8 cellular contexts compared by ENCODE assay signal in the genomic region with DNA sequence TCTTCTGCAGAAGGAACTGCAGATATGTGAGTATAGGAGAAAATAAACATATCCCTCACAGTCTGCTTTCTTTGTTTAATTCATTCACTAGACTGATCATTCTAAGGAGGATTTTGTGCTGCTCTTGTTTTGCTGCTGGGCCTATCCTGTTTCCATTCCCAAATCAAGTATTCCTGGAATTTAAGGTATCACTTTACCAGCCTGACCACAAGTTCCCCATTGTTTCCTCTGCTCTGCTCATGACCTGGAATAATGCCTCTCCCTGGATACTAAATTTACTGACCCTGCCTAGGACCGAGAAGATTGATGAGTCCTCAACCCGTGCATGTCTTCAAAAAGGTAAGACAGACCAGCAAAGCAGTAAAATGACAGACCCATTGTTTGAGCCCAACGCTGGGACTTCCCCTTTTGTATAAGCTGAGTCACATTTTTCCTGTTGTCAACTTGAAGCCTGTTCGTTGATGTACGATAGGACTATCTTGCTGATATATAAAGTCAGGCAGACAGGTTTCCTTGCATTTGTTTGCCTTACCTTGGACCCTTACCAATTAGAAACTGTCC.
A peak's percentile ranks its signal among the peaks of the same experiment; 100 is the strongest.
DNase-seq lines count a peak whose midpoint lies in the region; ATAC-seq lines count a peak whose summit lies in the region.

No MANE protein-coding gene starts in this region.

- H3K36me3 Mint-ChIP-seq in activated T-helper 17 cell treated with anti-CD3 and anti-CD28 coated beads, Interleukin-2, amount 50 U/mL, for 72 hours (ENCODE audit: low read depth): no peaks in the 10 kb centered on the region
- no peaks in the 10 kb centered on the region for H3K36me3 Mint-ChIP-seq in stimulated activated memory B cell treated with anti-CD40 and anti-IgM and Interleukin-4, amounts not matched to agents 10 μg/mL and 1 μg/mL and 100 μg/mL, for 72 hours

- no peaks in the 10 kb centered on the region for H3K27me3 Mint-ChIP-seq in activated T-helper 17 cell treated with anti-CD3 and anti-CD28 coated beads, Interleukin-2, amount 50 U/mL, for 72 hours
- no peaks in the 10 kb centered on the region for H3K27me3 Mint-ChIP-seq in stimulated activated memory B cell treated with anti-CD40 and anti-IgM and Interleukin-4, amounts not matched to agents 10 μg/mL and 1 μg/mL and 100 μg/mL, for 72 hours

- H3K27ac Mint-ChIP-seq in activated T-helper 17 cell treated with anti-CD3 and anti-CD28 coated beads, Interleukin-2, amount 50 U/mL, for 72 hours: peak overlapping the region; percentile 96
- H3K27ac Mint-ChIP-seq in stimulated activated memory B cell treated with anti-CD40 and anti-IgM and Interleukin-4, amounts not matched to agents 10 μg/mL and 1 μg/mL and 100 μg/mL, for 72 hours: peak overlapping the region; percentile 94

- no peaks in the 10 kb centered on the region for H3K9me3 Mint-ChIP-seq in activated T-helper 17 cell treated with anti-CD3 and anti-CD28 coated beads, Interleukin-2, amount 50 U/mL, for 72 hours
- no peaks in the 10 kb centered on the region for H3K9me3 Mint-ChIP-seq in stimulated activated memory B cell treated with anti-CD40 and anti-IgM and Interleukin-4, amounts not matched to agents 10 μg/mL and 1 μg/mL and 100 μg/mL, for 72 hours

- H3K4me1 Mint-ChIP-seq in activated T-helper 17 cell treated with anti-CD3 and anti-CD28 coated beads, Interleukin-2, amount 50 U/mL, for 72 hours: peaks cover 39% of the 10 kb centered on the region
- H3K4me1 Mint-ChIP-seq in stimulated activated memory B cell treated with anti-CD40 and anti-IgM and Interleukin-4, amounts not matched to agents 10 μg/mL and 1 μg/mL and 100 μg/mL, for 72 hours: peaks cover 54% of the 10 kb centered on the region

- ATAC-seq in HG02840 (IDR thresholded peaks at IDR 0.05; ENCODE audit: low FRiP score, unreplicated experiment): peak; percentile 29
- ATAC-seq in activated T-helper 17 cell treated with anti-CD3 and anti-CD28 coated beads, Interleukin-2, amount 50 U/mL, for 72 hours (replicated peaks): peak; percentile 56
- ATAC-seq in stimulated activated memory B cell treated with anti-CD40 and anti-IgM and Interleukin-4, amounts not matched to agents 10 μg/mL and 1 μg/mL and 100 μg/mL, for 72 hours: peak; percentile 64

- DNase-seq in DMS153 (lab: John Stamatoyannopoulos, UW) (peak; percentile 45), DMS153 treated with DMSO at 0.1 percent for 48 hours (lab: John Stamatoyannopoulos, UW; ENCODE audit: unreplicated experiment) (no peak), NCI-H748 (lab: John Stamatoyannopoulos, UW; ENCODE audit: unreplicated experiment) (peak; percentile 52), left kidney (ENCODE audit: low read depth, low spot score) (peak; percentile 61), GOT3 (lab: John Stamatoyannopoulos, UW) (no peak)

- H3K4me3 Mint-ChIP-seq in activated T-helper 17 cell treated with anti-CD3 and anti-CD28 coated beads, Interleukin-2, amount 50 U/mL, for 72 hours: peak overlapping the region; percentile 74
- H3K4me3 Mint-ChIP-seq in stimulated activated memory B cell treated with anti-CD40 and anti-IgM and Interleukin-4, amounts not matched to agents 10 μg/mL and 1 μg/mL and 100 μg/mL, for 72 hours: peak overlapping the region; percentile 65

Comparison
In these comparisons a context has a peak if more than half of its experiments do, and no peak if none do; other contexts are left out.
1. DNase-seq: peak in DMS153 (single experiment), NCI-H748 (single experiment) and left kidney (single experiment); none in DMS153 treated with DMSO at 0.1 percent for 48 hours (single experiment) and GOT3 (single experiment).
2. Peak in every context shown above with its lines, with median percentiles within 50 percentile points of each other: ATAC-seq.